24 cellular contexts compared by ENCODE assay signal in the genomic region with DNA sequence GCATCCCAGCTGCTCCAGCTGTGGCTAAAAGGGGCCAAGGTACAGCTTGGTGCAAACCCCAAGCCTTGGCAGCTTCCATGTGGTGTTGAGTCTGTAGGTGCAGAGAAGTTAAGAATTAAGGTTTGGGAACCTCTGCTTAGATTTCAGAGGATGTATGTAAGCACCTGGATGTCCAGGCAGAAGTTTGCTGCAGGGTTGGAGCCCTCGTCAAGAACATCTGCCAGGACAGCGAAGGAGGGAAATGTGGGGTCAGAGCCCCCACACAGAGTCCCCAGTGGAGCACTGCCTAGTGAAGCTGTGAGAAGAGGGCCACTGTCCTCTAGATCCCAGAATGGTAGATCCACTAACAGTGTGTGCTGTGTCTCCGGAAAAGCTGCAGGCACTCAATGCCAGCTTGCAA.
DNase-seq lines count a peak whose midpoint lies in the region; ATAC-seq and TF ChIP-seq lines count a peak whose summit lies in the region.
"Had no signal": no experiment of that assay in that cellular context is flagged by ENCODE, and none has a peak within 500 bp of the region (broad histone marks: within the 10 kb centered on the region; RNA-seq: fewer than 3 reads in every experiment).

No MANE protein-coding gene starts in this region.

- no peak for ATAC-seq in Right ventricle myocardium inferior

- H3K27me3 ChIP-seq in neuronal stem cell (ENCODE audit: control insufficient read depth in 3 of 3, insufficient read depth in 3 of 3, low read depth in 1 of 3, low read length in 3 of 3), result no peaks in the 10 kb centered on the region
- H3K27me3 ChIP-seq: BLaER1 treated with 17β-estradiol and CSF1 and Interleukin-3, amounts not matched to agents 10 nM and 100 nM had no signal

- DNase-seq in DMS 273 (lab: John Stamatoyannopoulos, UW; ENCODE audit: unreplicated experiment) (peak; percentile 24), DMS 273 treated with DMSO at 0.1 percent for 48 hours (lab: John Stamatoyannopoulos, UW) (no peak), astrocyte of the spinal cord (ENCODE audit: low read depth, low spot score) (peak; percentile 8), neuronal stem cell (ENCODE audit: low spot score) (no peak), SHP77 treated with DMSO at 0.1 percent for 48 hours (lab: John Stamatoyannopoulos, UW) (no peak), activated gamma-delta T cell (lab: John Stamatoyannopoulos, UW) (no peak), Right ventricle myocardium inferior (ENCODE audit: missing footprints) (no peak)
- DNase-seq: Caco-2; CD4-positive, alpha-beta memory T cell; IMR-90; Karpas-422; MV-4-11; NCI-H1417; NCI-H1694 treated with DMSO at 0.1 percent for 48 hours; NCI-H2081 treated with DMSO at 0.1 percent for 48 hours; NCI-H2171 treated with DMSO at 0.1 percent for 48 hours; NCI-H526; SHP77; SW 1271 had no signal

- no peak overlapping the region for H2BK120ac ChIP-seq in neuronal stem cell (ENCODE audit: low read depth, low read length)

- no peak overlapping the region for H2BK15ac ChIP-seq in neuronal stem cell (ENCODE audit: low read length)

- no peak overlapping the region for H3K4ac ChIP-seq in neuronal stem cell (ENCODE audit: low read length)

- no peak overlapping the region for H2AFZ ChIP-seq in neuronal stem cell (ENCODE audit: low read length)

- H3K9me3 ChIP-seq in HEK293 (ENCODE audit: control insufficient read depth, insufficient read depth, low read depth, low read length), result no peaks in the 10 kb centered on the region
- H3K9me3 ChIP-seq in neuronal stem cell (replicated peaks in 1 of 2; ENCODE audit: control insufficient read depth in 2 of 2, insufficient read depth in 1 of 2, low read depth in 1 of 2, low read length in 2 of 2), result peaks cover 0 to 6% of the 10 kb centered on the region in 2 donors
- H3K9me3 ChIP-seq: HAP-1 had no signal

- no CpG with 5 or more reads among the region's 3 CpGs for WGBS in neuronal stem cell (ENCODE audit: extremely low coverage in 2 of 2, insufficient read length in 2 of 2, insufficient replicate concordance in 1 of 2), 2 donors

- no peak overlapping the region for H4K8ac ChIP-seq in neuronal stem cell (ENCODE audit: low read depth, low read length)

- no peak overlapping the region for H3K4me2 ChIP-seq in neuronal stem cell (ENCODE audit: insufficient read depth, low read length, poor library complexity, severe bottlenecking)
- H3K4me2 ChIP-seq: BLaER1 treated with 17β-estradiol and CSF1 and Interleukin-3, amounts not matched to agents 10 nM and 100 nM had no signal

- no peak overlapping the region for H2BK5ac ChIP-seq in neuronal stem cell (ENCODE audit: low read length)

- H3K14ac ChIP-seq in neuronal stem cell (ENCODE audit: low read length), result peak overlapping the region; percentile 25

- H3K4me1 ChIP-seq in HEK293 (ENCODE audit: control insufficient read depth, insufficient read depth, low read length) (no peaks in the 10 kb centered on the region), neuronal stem cell (ENCODE audit: control insufficient read depth in 2 of 2, insufficient read depth in 1 of 2, low read depth in 1 of 2, low read length in 2 of 2) (no peaks in the 10 kb centered on the region)
- H3K4me1 ChIP-seq: BLaER1 treated with 17β-estradiol and CSF1 and Interleukin-3, amounts not matched to agents 10 nM and 100 nM; Caco-2; HAP-1 had no signal

- intact Hi-C loops in Right ventricle myocardium inferior (cut with DNase I), result no loop called here

- in situ Hi-C loops in astrocyte of the spinal cord (cut with HindIII; ENCODE audit: low sequenced_read_pairs), result no loop called here

- no peak overlapping the region for H3K18ac ChIP-seq in neuronal stem cell (ENCODE audit: low read length)

- no peak overlapping the region for H3K4me3 ChIP-seq in HEK293 (ENCODE audit: low read depth, low read length)
- H3K4me3 ChIP-seq in astrocyte of the spinal cord (ENCODE audit: low read depth, low read length), result no peak overlapping the region
- no peak overlapping the region for H3K4me3 ChIP-seq in neuronal stem cell (ENCODE audit: low read length in 2 of 2)
- H3K4me3 ChIP-seq: BLaER1 treated with 17β-estradiol and CSF1 and Interleukin-3, amounts not matched to agents 10 nM and 100 nM; HAP-1; SK-N-MC had no signal

- H4K91ac ChIP-seq in neuronal stem cell (ENCODE audit: low read depth, low read length, poor library complexity), result no peak overlapping the region

- POLR2A ChIA-PET in HEK293 (lab: Yijun Ruan, JAX), result no interaction called here

- H3K27ac ChIP-seq in HEK293 (ENCODE audit: extremely low read depth, low read depth, low read length) (no peak overlapping the region), neuronal stem cell (replicated peaks; ENCODE audit: low read length) (no peak overlapping the region)
- H3K27ac ChIP-seq: 22Rv1; BLaER1 treated with 17β-estradiol and CSF1 and Interleukin-3, amounts not matched to agents 10 nM and 100 nM; SK-N-MC had no signal

- H3K36me3 ChIP-seq in HEK293 (ENCODE audit: control insufficient read depth in 2 of 2, insufficient read depth in 1 of 2, low read length in 2 of 2), result no peaks in the 10 kb centered on the region
- H3K36me3 ChIP-seq in neuronal stem cell (replicated peaks in 1 of 2; ENCODE audit: control insufficient read depth in 2 of 2, insufficient read depth in 2 of 2, low read length in 2 of 2), result no peaks in the 10 kb centered on the region
- H3K36me3 ChIP-seq: BLaER1 treated with 17β-estradiol and CSF1 and Interleukin-3, amounts not matched to agents 10 nM and 100 nM; HAP-1 had no signal

- H3K79me1 ChIP-seq in neuronal stem cell (ENCODE audit: low read depth, low read length), result no peaks in the 10 kb centered on the region

- H3K23ac ChIP-seq in neuronal stem cell (ENCODE audit: low read depth, low read length, poor library complexity), result no peak overlapping the region

- CTCF ChIA-PET in HEK293 (lab: Yijun Ruan, JAX), result interaction anchor here (1.1 kb wide), 1 partner anchor 59 kb away, joined by 3 read pairs; no protein-coding TSS in a partner anchor

- no peak overlapping the region for H2BK12ac ChIP-seq in neuronal stem cell (ENCODE audit: low read length)

- TF ChIP-seq CTCF in HEK293 (tag by site-specific recombination; IDR thresholded peaks at IDR 0.05), result no peak
- TF ChIP-seq CTCF in astrocyte of the spinal cord (IDR thresholded peaks at IDR 0.05; ENCODE audit: low read depth, low read length), result no peak

- no peak overlapping the region for H3K9ac ChIP-seq in neuronal stem cell (ENCODE audit: low read depth, low read length, poor library complexity)
- H3K9ac ChIP-seq: BLaER1 treated with 17β-estradiol and CSF1 and Interleukin-3, amounts not matched to agents 10 nM and 100 nM had no signal

- no peak overlapping the region for H2AK5ac ChIP-seq in neuronal stem cell (ENCODE audit: low read depth, low read length)

TF ChIP-seq in HEK293, 187 proteins besides CTCF, POLR2A, EP300 and RAD21:
- TF ChIP-seq SETDB1 (IDR thresholded peaks at IDR 0.05; ENCODE audit: insufficient read length, low read length) (peak; percentile 87), ZNF626 (tag by site-specific recombination; IDR thresholded peaks at IDR 0.05) (0 out of 2 replicates have a peak, but pooled peaks have one; percentile 47), ZNF350 (tag by site-specific recombination; IDR thresholded peaks at IDR 0.05) (no peak), ZNF701 (tag by site-specific recombination; IDR thresholded peaks at IDR 0.05) (no peak), WT1 (tag by site-specific recombination; IDR thresholded peaks at IDR 0.05) (no peak), HOXC10 (CRISPR knock-in tag; IDR thresholded peaks at IDR 0.05) (no peak), ZNF624 (tag by site-specific recombination; IDR thresholded peaks at IDR 0.05) (no peak), ZNF341 (tag by site-specific recombination; IDR thresholded peaks at IDR 0.05; ENCODE audit: low read depth) (no peak), ZNF426 (tag by site-specific recombination; IDR thresholded peaks at IDR 0.05) (no peak), ZNF660 (tag by site-specific recombination; IDR thresholded peaks at IDR 0.05) (no peak), ZIC2 (tag by site-specific recombination; IDR thresholded peaks at IDR 0.05) (no peak), ZNF121 (tag by site-specific recombination; IDR thresholded peaks at IDR 0.05) (no peak), ZNF561 (tag by site-specific recombination; IDR thresholded peaks at IDR 0.05; ENCODE audit: borderline replicate concordance) (no peak)
- TF ChIP-seq, protein P1, sequence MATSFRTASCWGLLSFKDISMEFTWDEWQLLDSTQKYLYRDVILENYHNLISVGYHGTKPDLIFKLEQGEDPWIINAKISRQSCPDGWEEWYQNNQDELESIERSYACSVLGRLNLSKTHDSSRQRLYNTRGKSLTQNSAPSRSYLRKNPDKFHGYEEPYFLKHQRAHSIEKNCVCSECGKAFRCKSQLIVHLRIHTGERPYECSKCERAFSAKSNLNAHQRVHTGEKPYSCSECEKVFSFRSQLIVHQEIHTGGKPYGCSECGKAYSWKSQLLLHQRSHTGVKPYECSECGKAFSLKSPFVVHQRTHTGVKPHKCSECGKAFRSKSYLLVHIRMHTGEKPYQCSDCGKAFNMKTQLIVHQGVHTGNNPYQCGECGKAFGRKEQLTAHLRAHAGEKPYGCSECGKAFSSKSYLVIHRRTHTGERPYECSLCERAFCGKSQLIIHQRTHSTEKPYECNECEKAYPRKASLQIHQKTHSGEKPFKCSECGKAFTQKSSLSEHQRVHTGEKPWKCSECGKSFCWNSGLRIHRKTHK (tag by site-specific recombination; IDR thresholded peaks at IDR 0.05), result no peak
- TF ChIP-seq, protein P2, sequence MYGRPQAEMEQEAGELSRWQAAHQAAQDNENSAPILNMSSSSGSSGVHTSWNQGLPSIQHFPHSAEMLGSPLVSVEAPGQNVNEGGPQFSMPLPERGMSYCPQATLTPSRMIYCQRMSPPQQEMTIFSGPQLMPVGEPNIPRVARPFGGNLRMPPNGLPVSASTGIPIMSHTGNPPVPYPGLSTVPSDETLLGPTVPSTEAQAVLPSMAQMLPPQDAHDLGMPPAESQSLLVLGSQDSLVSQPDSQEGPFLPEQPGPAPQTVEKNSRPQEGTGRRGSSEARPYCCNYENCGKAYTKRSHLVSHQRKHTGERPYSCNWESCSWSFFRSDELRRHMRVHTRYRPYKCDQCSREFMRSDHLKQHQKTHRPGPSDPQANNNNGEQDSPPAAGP (tag by site-specific recombination; IDR thresholded peaks at IDR 0.05), result no peak

Comparison
In these comparisons a context has a peak if more than half of its experiments do, and no peak if none do; other contexts are left out.
1. DNase-seq: peak in DMS 273 (single experiment) and astrocyte of the spinal cord (single experiment); none in DMS 273 treated with DMSO at 0.1 percent for 48 hours (single experiment), neuronal stem cell (single experiment), SHP77 treated with DMSO at 0.1 percent for 48 hours (single experiment), activated gamma-delta T cell (single experiment) and Right ventricle myocardium inferior (single experiment).